8 cellular contexts compared by ENCODE assay signal in genomic region chr3:49248301-49248797, GRCh38. TPM values are rescaled to one million over a fixed set of nuclear protein-coding genes. Genes with fewer than 3 reads are reported as not detected.
DNase-seq lines count a peak whose midpoint lies in the region; ATAC-seq and TF ChIP-seq lines count a peak whose summit lies in the region.
"Not testable (repeated sequence)": the region's sequence is repeated elsewhere in the genome, so short reads cannot be mapped to it uniquely, and the experiment has no call there.

No MANE protein-coding gene starts in this region.

- TF ChIP-seq POLR2A in thyroid gland (IDR thresholded peaks at IDR 0.05) = not testable (repeated sequence)

- H3K27me3 ChIP-seq in MM.1S (replicated peaks; ENCODE audit: insufficient read depth, low read length); adipocyte (replicated peaks; ENCODE audit: control insufficient read depth, insufficient read depth, low read length); heart right ventricle; lower lobe of right lung (ENCODE audit: low read depth); thyroid gland: not testable (repeated sequence)

- H3K9ac ChIP-seq in MM.1S (ENCODE audit: low read length) (0 out of 2 replicates have a peak overlapping the region, but pooled peaks have one; percentile 21), adipocyte (ENCODE audit: low read length) (peak overlapping the region; percentile 56)

- not testable (repeated sequence) for H3K27me3 Mint-ChIP-seq in CD14-positive monocyte (ENCODE audit: low read depth in 3 of 3); effector memory CD8-positive, alpha-beta T cell

- peak overlapping the region; percentile 49 to 57 for H3K4me3 Mint-ChIP-seq in CD14-positive monocyte
- H3K4me3 Mint-ChIP-seq in effector memory CD8-positive, alpha-beta T cell = not testable (repeated sequence)

- peak overlapping the region; percentile 24; the same call in 1 of the 2 replicates for H3K4me3 ChIP-seq in MM.1S (ENCODE audit: low read length)
- H3K4me3 ChIP-seq in adipocyte (ENCODE audit: low read length); heart right ventricle; lower lobe of right lung; thyroid gland (replicated peaks in 1 of 3): not testable (repeated sequence)

- ATAC-seq in effector memory CD8-positive, alpha-beta T cell (replicated peaks) = not testable (repeated sequence)
- ATAC-seq in heart right ventricle (peak in 4 of 8 donors; percentile 12 to 44 (median 28)), lower lobe of right lung (peak; percentile 20 to 71)

- H3K9me2 ChIP-seq in MM.1S (replicated peaks; ENCODE audit: insufficient read depth, low read length) = not testable (repeated sequence)

- H3K4me1 ChIP-seq in MM.1S (ENCODE audit: low read length) (peaks cover 14% of the 10 kb centered on the region), adipocyte (ENCODE audit: control insufficient read depth, insufficient read depth, low read length) (peaks cover 24% of the 10 kb centered on the region), heart right ventricle (peaks cover 0 to 24% (median 12%) of the 10 kb centered on the region in 9 donors), lower lobe of right lung (peaks cover 24% of the 10 kb centered on the region)
- H3K4me1 ChIP-seq in thyroid gland = not testable (repeated sequence)

- H3K9me3 ChIP-seq in MM.1S (replicated peaks; ENCODE audit: insufficient read depth, low read length); adipocyte (ENCODE audit: control insufficient read depth, low read length); heart right ventricle; lower lobe of right lung; thyroid gland: not testable (repeated sequence)

- peak overlapping the region; percentile 49 for H3K4me2 ChIP-seq in MM.1S (ENCODE audit: low read depth, low read length)

- intact Hi-C loops in CD14-positive monocyte (cut with micrococcal nuclease); heart right ventricle (cut with DNase I); lower lobe of right lung (cut with DNase I); thyroid gland (cut with DNase I): not testable (repeated sequence)

- DNase-seq in CD14-positive monocyte (ENCODE audit: low spot score) = peak; percentile 51
- DNase-seq in MM.1S; adipocyte (ENCODE audit: low read depth); effector memory CD8-positive, alpha-beta T cell; heart right ventricle; lower lobe of right lung; thyroid gland: not testable (repeated sequence)
- peak; percentile 33 for DNase-seq in renal cortical epithelial cell (ENCODE audit: low read depth)

- H3K79me2 ChIP-seq in MM.1S (ENCODE audit: low read length) = not testable (repeated sequence)

- peak overlapping the region; percentile 96 to 99 (median 98) for H3K27ac Mint-ChIP-seq in CD14-positive monocyte
- peak overlapping the region; percentile 28 to 63 for H3K27ac Mint-ChIP-seq in effector memory CD8-positive, alpha-beta T cell

- H3F3A ChIP-seq in MM.1S (ENCODE audit: insufficient read depth, low read length) = not testable (repeated sequence)

- not testable (repeated sequence) for H3K36me3 ChIP-seq in MM.1S (replicated peaks; ENCODE audit: insufficient read depth, low read length); adipocyte (ENCODE audit: control insufficient read depth, insufficient read depth, low read length, severe bottlenecking); lower lobe of right lung; thyroid gland
- peaks cover 0 to 17% (median 0%) of the 10 kb centered on the region in 9 donors for H3K36me3 ChIP-seq in heart right ventricle

- TF ChIP-seq CTCF in CD14-positive monocyte (IDR thresholded peaks at IDR 0.05); MM.1S (IDR thresholded peaks at IDR 0.05; ENCODE audit: low read length); heart right ventricle (IDR thresholded peaks at IDR 0.05); lower lobe of right lung (IDR thresholded peaks at IDR 0.05); thyroid gland (IDR thresholded peaks at IDR 0.05): not testable (repeated sequence)

- H3K9me3 Mint-ChIP-seq in CD14-positive monocyte; effector memory CD8-positive, alpha-beta T cell: not testable (repeated sequence)

- peaks cover 34% of the 10 kb centered on the region for H3K4me1 Mint-ChIP-seq in CD14-positive monocyte
- H3K4me1 Mint-ChIP-seq in effector memory CD8-positive, alpha-beta T cell (ENCODE audit: low read depth in 2 of 2) = not testable (repeated sequence)

- not testable (repeated sequence) for H4K20me1 ChIP-seq in MM.1S (ENCODE audit: insufficient read depth, low read length)

- not testable (repeated sequence) for H3K36me3 Mint-ChIP-seq in CD14-positive monocyte; effector memory CD8-positive, alpha-beta T cell (ENCODE audit: insufficient read depth)

- H3K27ac ChIP-seq in MM.1S (ENCODE audit: low read length) (peak overlapping the region; percentile 54; the same call in 1 of the 2 replicates), heart right ventricle (peak overlapping the region in 8 of 10 donors; percentile 55 to 86 (median 78)), lower lobe of right lung (peak overlapping the region; percentile 76), thyroid gland (peak overlapping the region; percentile 15 to 36 (median 36))

- 86 to 91% methylated on average over 7 of the region's 7 CpGs for WGBS in heart right ventricle, 2 donors
- WGBS in thyroid gland, 2 donors = 71 to 76% methylated on average over 7 of the region's 7 CpGs

- peak overlapping the region; percentile 27 for H2AFZ ChIP-seq in MM.1S (ENCODE audit: low read length)

RNA-seq across cellular contexts. Expression of gene C3orf62, which starts 28.7 kb away (rescaled TPM):
- polyA plus RNA-seq in CD14-positive monocyte = 1 to 10 TPM in 1 of 2 donors, under 1 TPM in 1; 0.60 to 1.0 TPM
- 1 to 10 TPM; 2.3 to 4.1 (median 2.8) TPM for total RNA-seq in heart right ventricle
- 1 to 10 TPM; 2.4 to 9.1 TPM for polyA plus RNA-seq in heart right ventricle
- 10.0 TPM for total RNA-seq in lower lobe of right lung
- total RNA-seq in renal cortical epithelial cell = 1.6 and 3.6 TPM in 2 replicates
- total RNA-seq in thyroid gland = 1 to 10 TPM; 2.8 to 6.2 (median 3.8) TPM
